28 cellular contexts compared by ENCODE assay signal in genomic region chr5:78959767-78960166, GRCh38.
"Had no signal": no experiment of that assay in that cellular context is flagged by ENCODE, and none has a peak within 500 bp of the region (broad histone marks: within the 10 kb centered on the region; RNA-seq: fewer than 3 reads in every experiment).

No MANE protein-coding gene starts in this region.

- H3K4me3 ChIP-seq: cardiac muscle cell had no signal

- H3K36me3 ChIP-seq: brain microvascular endothelial cell, cardiac muscle cell had no signal

- H3K27ac ChIP-seq: brain microvascular endothelial cell, cardiac muscle cell, KMS-11 had no signal

- DNase-seq: activated CD4-positive, alpha-beta memory T cell treated with anti-CD3 and anti-CD28 coated beads for 36 hours; activated CD4-positive, alpha-beta T cell treated with anti-CD3 and anti-CD28 coated beads, Interleukin-2, amount 10 ng/mL, durations not matched to agents 7 days and 5 days; activated CD4-positive, CD25-positive, alpha-beta regulatory T cell; activated CD8-positive, alpha-beta memory T cell treated with anti-CD3 and anti-CD28 coated beads for 24 hours; activated gamma-delta T cell treated with Interleukin-2 at 50 U/mL for 16 hours; activated naive CD4-positive, alpha-beta T cell treated with anti-CD3 and anti-CD28 coated beads, Interleukin-2, amount 10 ng/mL, durations not matched to agents 7 days and 5 days; activated naive CD8-positive, alpha-beta T cell treated with anti-CD3 and anti-CD28 coated beads for 36 hours; activated T-cell treated with anti-CD3 and anti-CD28 coated beads for 4 hours; activated T-cell treated with anti-CD3 and anti-CD28 coated beads, Interleukin-2, amount 50 U/mL, for 48 hours; brain microvascular endothelial cell; NCI-H1092; NCI-H1417; NCI-H1694; NCI-H2029; NCI-H2107; NCI-H2171 treated with DMSO at 0.1 percent for 48 hours; NCI-H226; NCI-H526; NCI-H774; PC-3; SHP77; T-cell; T-helper 2 cell; T1000 had no signal

- H3K4me2 ChIP-seq: KMS-11 had no signal

- H3K27me3 ChIP-seq: brain microvascular endothelial cell, cardiac muscle cell had no signal

- H3K9ac ChIP-seq: KMS-11 had no signal

- FAIRE-seq: RCC 7860, TTC549 had no signal
